ENCODE assay signal across 8 cellular contexts in the genomic region with DNA sequence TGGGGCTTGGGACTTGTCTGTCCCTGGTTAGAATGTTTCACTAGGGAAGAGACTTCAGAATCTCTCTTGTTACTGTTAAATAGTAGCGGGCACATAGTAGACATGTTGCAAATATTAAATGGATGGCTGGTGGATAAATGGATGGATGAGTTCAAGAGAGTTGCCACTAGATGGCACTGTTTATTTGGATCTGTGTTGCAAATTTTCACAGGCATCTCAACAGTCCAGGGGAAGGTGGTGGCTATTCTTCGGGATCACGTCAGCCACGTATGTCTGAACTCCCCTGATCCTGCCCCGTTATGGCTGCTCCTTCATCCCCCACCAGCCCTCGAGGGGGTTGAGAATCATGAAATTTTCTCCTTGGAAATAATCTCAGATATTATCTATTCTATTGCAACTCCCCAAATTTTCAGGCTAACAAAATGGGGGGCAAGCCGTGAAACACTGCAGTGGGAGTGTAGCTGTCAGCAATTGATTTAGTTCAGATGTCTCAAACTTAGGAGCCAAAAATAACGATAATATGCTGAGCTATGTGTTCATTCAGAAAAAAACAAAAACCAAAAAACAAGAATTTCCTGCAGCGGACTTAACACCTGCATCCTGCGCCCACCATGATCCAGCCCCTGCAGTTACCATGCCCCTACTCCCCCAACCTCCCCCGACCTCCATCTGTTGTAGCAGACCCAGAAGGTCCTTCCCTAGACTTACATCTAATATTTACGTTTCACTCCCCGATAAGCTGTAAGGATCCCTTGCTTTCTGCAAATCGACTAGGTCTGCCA. TPM values are rescaled to one million over a fixed set of nuclear protein-coding genes. Genes with fewer than 3 reads are reported as not detected.
A peak's percentile ranks its signal among the peaks of the same experiment; 100 is the strongest.
DNase-seq lines count a peak whose midpoint lies in the region; ATAC-seq and TF ChIP-seq lines count a peak whose summit lies in the region.

No MANE protein-coding gene starts in this region.

- no peaks in the 10 kb centered on the region for H3K4me1 ChIP-seq in parathyroid adenoma

- H3K4me3 Mint-ChIP-seq in activated T-cell treated with anti-CD3 and anti-CD28 coated beads, Interleukin-2, amount 50 U/mL, for 4 hours = peak overlapping the region; percentile 14

- H3K9me3 Mint-ChIP-seq in activated T-cell treated with anti-CD3 and anti-CD28 coated beads, Interleukin-2, amount 50 U/mL, for 4 hours = no peaks in the 10 kb centered on the region

- H3K4me2 ChIP-seq in parathyroid adenoma (ENCODE audit: low read length) = no peak overlapping the region

- H3K4me1 Mint-ChIP-seq in activated T-cell treated with anti-CD3 and anti-CD28 coated beads, Interleukin-2, amount 50 U/mL, for 4 hours (ENCODE audit: low read depth) = peaks cover 24% of the 10 kb centered on the region

- H3K36me3 ChIP-seq in parathyroid adenoma (ENCODE audit: control insufficient read depth, insufficient read depth, low read length) = no peaks in the 10 kb centered on the region

- no peak overlapping the region for H3K9ac ChIP-seq in parathyroid adenoma

- H3K27me3 Mint-ChIP-seq in activated T-cell treated with anti-CD3 and anti-CD28 coated beads, Interleukin-2, amount 50 U/mL, for 4 hours (ENCODE audit: low read depth) = no peaks in the 10 kb centered on the region

- H3K36me3 Mint-ChIP-seq in activated T-cell treated with anti-CD3 and anti-CD28 coated beads, Interleukin-2, amount 50 U/mL, for 4 hours (ENCODE audit: insufficient read depth) = no peaks in the 10 kb centered on the region

- H3K27me3 ChIP-seq in parathyroid adenoma (ENCODE audit: control insufficient read depth, insufficient read depth, low read length) = no peaks in the 10 kb centered on the region

- ATAC-seq in HG03520 (IDR thresholded peaks at IDR 0.05; ENCODE audit: unreplicated experiment) = peak; percentile 93
- peak; percentile 84 to 85 for ATAC-seq in activated T-cell treated with anti-CD3 and anti-CD28 coated beads, Interleukin-2, amount 50 U/mL, for 4 hours

- peak; percentile 21 for TF ChIP-seq CTCF in GM20000 (IDR thresholded peaks at IDR 0.05; ENCODE audit: extremely low read depth, missing control alignments)
- peak; percentile 64 for TF ChIP-seq CTCF in parathyroid adenoma (IDR thresholded peaks at IDR 0.05)

- H3K9me3 ChIP-seq in parathyroid adenoma (ENCODE audit: control insufficient read depth, low read length) = no peaks in the 10 kb centered on the region

- H3K27ac ChIP-seq in parathyroid adenoma = no peak overlapping the region

- H3K79me2 ChIP-seq in parathyroid adenoma = no peaks in the 10 kb centered on the region

- H2AFZ ChIP-seq in parathyroid adenoma = peak overlapping the region; percentile 36

- DNase-seq in NCI-H1436 (lab: John Stamatoyannopoulos, UW) (peak; percentile 81), NCI-H1436 treated with DMSO at 0.1 percent for 48 hours (lab: John Stamatoyannopoulos, UW) (no peak), GM20000 (ENCODE audit: low spot score) (peak; percentile 75), NCI-H524 treated with DMSO at 0.1 percent for 48 hours (lab: John Stamatoyannopoulos, UW) (peak; percentile 56), glomerular visceral epithelial cell (ENCODE audit: extremely low spot score) (peak; percentile 71)
- DNase-seq in activated T-cell treated with anti-CD3 and anti-CD28 coated beads, Interleukin-2, amount 50 U/mL, for 4 hours = no peak

- H3K4me3 ChIP-seq in parathyroid adenoma (ENCODE audit: low read depth, low read length) = no peak overlapping the region

RNA-seq across cellular contexts. Expression of gene BIRC3, which starts 29.1 kb away (rescaled TPM):
- total RNA-seq in activated T-cell treated with anti-CD3 and anti-CD28 coated beads, Interleukin-2, amount 50 U/mL, for 4 hours = 100 to 1,000 TPM in 1 of 3 donors, 10 to 100 TPM in 2; 77.2 to 105 (median 92.4) TPM

RNA-seq across cellular contexts. Expression of gene BIRC2, which starts 58.9 kb away (rescaled TPM):
- total RNA-seq in activated T-cell treated with anti-CD3 and anti-CD28 coated beads, Interleukin-2, amount 50 U/mL, for 4 hours = 10 to 100 TPM; 25.0 to 31.9 (median 31.7) TPM

Comparison
In these comparisons a context has a peak if more than half of its experiments do, and no peak if none do; other contexts are left out.
1. DNase-seq: peak in NCI-H1436 (single experiment), GM20000 (single experiment), NCI-H524 treated with DMSO at 0.1 percent for 48 hours (single experiment) and glomerular visceral epithelial cell (single experiment); none in NCI-H1436 treated with DMSO at 0.1 percent for 48 hours (single experiment) and activated T-cell treated with anti-CD3 and anti-CD28 coated beads, Interleukin-2, amount 50 U/mL, for 4 hours (single experiment).